In the genomic region with DNA sequence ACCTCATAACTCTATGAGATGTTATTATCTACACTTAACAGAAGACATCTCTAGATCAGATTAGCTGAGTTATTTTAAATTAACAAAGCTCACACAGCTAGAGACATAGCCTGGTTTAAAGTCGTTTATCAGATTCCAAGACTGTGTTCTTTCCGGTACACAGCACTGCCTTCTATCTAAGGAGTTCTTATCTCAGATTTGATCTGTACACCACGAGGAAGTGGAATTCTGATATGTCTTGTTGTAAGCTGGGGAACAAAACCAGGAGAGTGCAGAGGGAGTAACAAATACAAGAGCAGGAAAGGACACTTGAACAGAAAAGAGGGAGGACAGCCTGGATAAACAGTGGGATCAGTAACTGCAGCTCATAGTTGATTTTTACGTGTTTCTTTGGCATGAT, we compare ENCODE assay signal across 20 cellular contexts.
DNase-seq lines count a peak whose midpoint lies in the region; ATAC-seq, FAIRE-seq and TF ChIP-seq lines count a peak whose summit lies in the region.
"Had no signal": no experiment of that assay in that cellular context is flagged by ENCODE, and none has a peak within 500 bp of the region (broad histone marks: within the 10 kb centered on the region; RNA-seq: fewer than 3 reads in every experiment).

No MANE protein-coding gene starts in this region.

- H3K4me3 ChIP-seq in LNCaP clone FGC (ENCODE audit: low read depth, low read length) (no peak overlapping the region), mesodermal cell (ENCODE audit: extremely low read depth, insufficient read depth, low read length, poor library complexity, severe bottlenecking) (no peak overlapping the region), smooth muscle cell (no peak overlapping the region), SJCRH30 (no peak overlapping the region)

- DNase-seq in LNCaP clone FGC (ENCODE audit: low read depth), result peak; percentile 56
- peak; percentile 10 for DNase-seq in OCI-M1 (lab: John Stamatoyannopoulos, UW)
- peak; percentile 23 for DNase-seq in amniotic epithelial cell (ENCODE audit: low read depth)
- DNase-seq in frontal cortex (ENCODE audit: low spot score in 2 of 2), result no peak
- DNase-seq in smooth muscle cell (lab: John Stamatoyannopoulos, UW; ENCODE audit: unreplicated experiment), result no peak
- DNase-seq in SJCRH30, result no peak
- DNase-seq: Calu3; CD8-positive, alpha-beta T cell; H7; HFFc6; KG1; NCI-H1417; NCI-H187; NCI-H2171 treated with DMSO at 0.1 percent for 48 hours; NCI-H446; NCI-H748 treated with DMSO at 0.1 percent for 48 hours; SHP77 had no signal

- H3K9me3 ChIP-seq in mesodermal cell (ENCODE audit: control insufficient read depth, low read length) (no peaks in the 10 kb centered on the region), smooth muscle cell (replicated peaks; ENCODE audit: low read depth) (no peaks in the 10 kb centered on the region), SJCRH30 (replicated peaks) (no peaks in the 10 kb centered on the region)

- ATAC-seq in GM18873 (IDR thresholded peaks at IDR 0.05; ENCODE audit: low FRiP score, unreplicated experiment), result no peak
- ATAC-seq: CD8-positive, alpha-beta T cell had no signal

- peaks cover 5% of the 10 kb centered on the region for H3K4me1 ChIP-seq in mesodermal cell (ENCODE audit: control insufficient read depth, insufficient read depth, low read length, poor library complexity, severe bottlenecking)
- H3K4me1 ChIP-seq in smooth muscle cell (ENCODE audit: low read depth), result no peaks in the 10 kb centered on the region
- H3K4me1 ChIP-seq in SJCRH30, result no peaks in the 10 kb centered on the region

- H2AFZ ChIP-seq in smooth muscle cell (ENCODE audit: low read depth), result no peak overlapping the region

- no peaks in the 10 kb centered on the region for H3K79me2 ChIP-seq in smooth muscle cell (ENCODE audit: low read depth)

- H3K9ac ChIP-seq in smooth muscle cell (ENCODE audit: low read depth), result no peak overlapping the region

- H3K4me2 ChIP-seq in smooth muscle cell, result no peak overlapping the region

- H3K27ac ChIP-seq in mesodermal cell (ENCODE audit: low read depth, low read length, severe bottlenecking), result peak overlapping the region; percentile 11
- H3K27ac ChIP-seq in smooth muscle cell (ENCODE audit: low read depth), result no peak overlapping the region
- H3K27ac ChIP-seq in SJCRH30, result no peak overlapping the region

- TF ChIP-seq CTCF in LNCaP clone FGC (IDR thresholded peaks at IDR 0.05; ENCODE audit: control insufficient read depth, extremely low read depth, insufficient read depth) (no peak), smooth muscle cell (IDR thresholded peaks at IDR 0.05; ENCODE audit: borderline replicate concordance, insufficient read depth, poor library complexity, severe bottlenecking) (no peak)

- H3F3A ChIP-seq in smooth muscle cell (ENCODE audit: low read depth), result no peaks in the 10 kb centered on the region

- peaks cover 2% of the 10 kb centered on the region for H3K27me3 ChIP-seq in smooth muscle cell (ENCODE audit: low read depth)
- no peaks in the 10 kb centered on the region for H3K27me3 ChIP-seq in SJCRH30

- H4K20me1 ChIP-seq in smooth muscle cell (ENCODE audit: low read depth), result no peaks in the 10 kb centered on the region

- H3K36me3 ChIP-seq in mesodermal cell (ENCODE audit: control insufficient read depth, insufficient read depth, low read length) (no peaks in the 10 kb centered on the region), smooth muscle cell (ENCODE audit: low read depth) (no peaks in the 10 kb centered on the region), SJCRH30 (no peaks in the 10 kb centered on the region)

- FAIRE-seq in frontal cortex (lab: Jason Lieb, UNC), result no peak
- FAIRE-seq: A204.1 had no signal

- 71 to 80% methylated on average over 1 to 2 of the region's 4 CpGs for WGBS in mesodermal cell (ENCODE audit: insufficient coverage in 2 of 2), 2 experiments
- 37% methylated on average over 4 of the region's 4 CpGs for WGBS in smooth muscle cell (ENCODE audit: low lambda C conversion rate)

Comparison
In these comparisons a context has a peak if more than half of its experiments do, and no peak if none do; other contexts are left out.
1. DNase-seq: peak in LNCaP clone FGC (single experiment), OCI-M1 (single experiment) and amniotic epithelial cell (single experiment); none in frontal cortex (0 of 2), smooth muscle cell (single experiment) and SJCRH30 (0 of 2).